21 cellular contexts compared by ENCODE assay signal in genomic region chr12:62882140-62882539, GRCh38. TPM values are rescaled to one million over a fixed set of nuclear protein-coding genes. Genes with fewer than 3 reads are reported as not detected.
DNase-seq lines count a peak whose midpoint lies in the region; ATAC-seq and TF ChIP-seq lines count a peak whose summit lies in the region.
"Had no signal": no experiment of that assay in that cellular context is flagged by ENCODE, and none has a peak within 500 bp of the region (broad histone marks: within the 10 kb centered on the region; RNA-seq: fewer than 3 reads in every experiment).

No MANE protein-coding gene starts in this region.

- ATAC-seq in GM18870 (IDR thresholded peaks at IDR 0.05; ENCODE audit: unreplicated experiment) (peak; percentile 39), HG03432 (IDR thresholded peaks at IDR 0.05; ENCODE audit: unreplicated experiment) (peak; percentile 38), aorta (ENCODE audit: low FRiP score) (no peak), HG03378 (IDR thresholded peaks at IDR 0.05; ENCODE audit: unreplicated experiment) (no peak)
- ATAC-seq: GM12878 had no signal

- H3K36me3 ChIP-seq in BLaER1 (peaks cover 8% of the 10 kb centered on the region; the same call in 1 of the 2 replicates), aorta (ENCODE audit: control insufficient read depth in 1 of 2, insufficient read depth in 2 of 2, low read length in 1 of 2) (no peaks in the 10 kb centered on the region), uterus (no peaks in the 10 kb centered on the region)
- H3K36me3 ChIP-seq: SJSA1 had no signal

- no peaks in the 10 kb centered on the region for H4K20me1 ChIP-seq in BLaER1

- peak; percentile 93 for DNase-seq in RPMI8226
- no peak for DNase-seq in GM03348 (ENCODE audit: low spot score)
- DNase-seq in aorta: no peak
- DNase-seq in uterus: no peak
- DNase-seq: Caco-2; CD4-positive, alpha-beta T cell; GDM1; GOT3; MV-4-11; NCI-H1436; NCI-H1930; NCI-H226; NCI-H524 had no signal

- 90 to 98% methylated on average over 3 of the region's 3 CpGs for WGBS in aorta, 2 donors

- no peak for TF ChIP-seq CTCF in uterus (IDR thresholded peaks at IDR 0.05)

- H3K4me1 ChIP-seq in BLaER1: peaks cover 55% of the 10 kb centered on the region
- H3K4me1 ChIP-seq in aorta (ENCODE audit: control insufficient read depth in 1 of 2, insufficient read depth in 2 of 2, low read length in 2 of 2): peaks cover 0 to 3% of the 10 kb centered on the region in 2 donors
- H3K4me1 ChIP-seq in uterus: no peaks in the 10 kb centered on the region
- H3K4me1 ChIP-seq: SJSA1 had no signal

- no peak for TF ChIP-seq POLR2A in uterus (IDR thresholded peaks at IDR 0.05)

- H3K9me3 ChIP-seq in BLaER1 (peaks cover 50% of the 10 kb centered on the region), aorta (ENCODE audit: control insufficient read depth, low read length) (no peaks in the 10 kb centered on the region), uterus (no peaks in the 10 kb centered on the region)
- H3K9me3 ChIP-seq: Caco-2 had no signal

- H3K27ac ChIP-seq in BLaER1 (peak overlapping the region; percentile 79), aorta (ENCODE audit: low read depth in 1 of 2, low read length in 2 of 2) (no peak overlapping the region), uterus (no peak overlapping the region)
- H3K27ac ChIP-seq: 22Rv1, SJSA1 had no signal

- intact Hi-C loops in aorta (cut with DNase I) (no loop called here), uterus (cut with DNase I; ENCODE audit: low total_unique reads) (no loop called here)

- peak overlapping the region; percentile 33; the same call in 1 of the 2 replicates for H3K9ac ChIP-seq in BLaER1

- H3K27me3 ChIP-seq in BLaER1: no peaks in the 10 kb centered on the region
- H3K27me3 ChIP-seq in aorta (ENCODE audit: control insufficient read depth in 1 of 2, insufficient read depth in 2 of 2, low read length in 1 of 2): no peaks in the 10 kb centered on the region
- H3K27me3 ChIP-seq in uterus: no peaks in the 10 kb centered on the region
- H3K27me3 ChIP-seq: SJSA1 had no signal

- H3K4me2 ChIP-seq in BLaER1: peak overlapping the region; percentile 74

- no peak overlapping the region for H3K4me3 ChIP-seq in BLaER1
- no peak overlapping the region for H3K4me3 ChIP-seq in aorta (ENCODE audit: low read length in 2 of 2)
- H3K4me3 ChIP-seq in uterus: no peak overlapping the region
- H3K4me3 ChIP-seq: GM12878, SJSA1 had no signal

RNA-seq across cellular contexts. Expression of gene PPM1H, which starts 52.8 kb away (rescaled TPM):
- 1 to 10 TPM; 5.0 to 9.3 TPM for total RNA-seq in aorta
- polyA plus RNA-seq in aorta: 1 to 10 TPM; 1.3 to 2.4 TPM
- total RNA-seq in uterus: 10 to 100 TPM in 2 of 4 donors, 1 to 10 TPM in 2; 2.0 to 24.1 (median 6.6) TPM
- total RNA-seq: B cell; CD4-positive, alpha-beta T cell had no signal

Comparison
In these comparisons a context has a peak if more than half of its experiments do, and no peak if none do; other contexts are left out.
1. ATAC-seq: peak in GM18870 (single experiment) and HG03432 (single experiment); none in aorta (single experiment) and HG03378 (single experiment).